29 cellular contexts compared by ENCODE assay signal in the genomic region with DNA sequence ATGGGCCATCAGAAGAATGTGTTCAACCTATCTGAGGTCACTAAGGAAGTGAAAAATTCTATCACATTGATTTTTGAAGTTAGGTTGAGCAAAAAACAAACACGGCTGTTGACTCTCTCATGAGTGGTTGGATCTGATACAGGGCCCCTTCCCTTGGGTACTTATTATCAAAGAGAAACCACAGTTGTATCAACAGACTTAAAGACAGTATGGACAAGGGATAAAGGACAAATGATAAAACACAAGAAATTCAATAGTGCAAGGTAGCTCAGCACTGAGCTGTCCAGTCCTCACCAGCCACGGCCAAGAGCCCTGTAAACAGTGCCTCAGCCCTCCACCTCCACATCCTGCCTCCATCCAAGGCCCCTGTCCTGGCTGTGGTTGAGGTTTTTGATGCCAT.
"Had no signal": no experiment of that assay in that cellular context is flagged by ENCODE, and none has a peak within 500 bp of the region (broad histone marks: within the 10 kb centered on the region; RNA-seq: fewer than 3 reads in every experiment).

No MANE protein-coding gene starts in this region.

- H3K4me3 ChIP-seq: colonic mucosa, esophagus squamous epithelium, heart right ventricle, lung, smooth muscle cell, stomach, thyroid gland, vagina had no signal

- H3K27ac ChIP-seq: colonic mucosa, esophagus squamous epithelium, heart right ventricle, neutrophil, stomach, thyroid gland, vagina had no signal

- H3K27me3 ChIP-seq: colonic mucosa, esophagus squamous epithelium, heart right ventricle, neutrophil, stomach, thyroid gland, vagina had no signal

- H3K36me3 ChIP-seq: colonic mucosa, esophagus squamous epithelium, heart right ventricle, neutrophil, stomach, thyroid gland, vagina had no signal

- FAIRE-seq: endometrium, islet of Langerhans had no signal

- DNase-seq: colonic mucosa; dermis blood vessel endothelial cell; effector memory CD8-positive, alpha-beta T cell; erythroblast; esophagus squamous epithelium; foreskin melanocyte; glutamatergic neuron; heart right ventricle; hippocampal formation; kidney glomerular epithelial cell; left colon; left ventricle myocardium superior; naive B cell; stimulated activated CD4-positive, alpha-beta T cell treated with anti-CD3 and anti-CD28 coated beads, Interleukin-12 subunit alpha, Interleukin-12 subunit beta, amount 100 ng/mL, for 4 hours; stimulated activated CD4-positive, alpha-beta T cell treated with anti-CD3 and anti-CD28 coated beads, Interleukin-1b, Interleukin-23, amount 100 ng/mL, for 48 hours; stimulated activated CD4-positive, alpha-beta T cell treated with anti-CD3 and anti-CD28 coated beads, Interleukin-4, amount 100 ng/mL, for 1 hour; stimulated activated CD8-positive, alpha-beta memory T cell treated with anti-CD3 and anti-CD28 coated beads, Interleukin-4, amount 100 ng/mL, for 48 hours; stimulated activated naive CD4-positive, alpha-beta T cell; stomach; thyroid gland; trophoblast cell had no signal

- H3K4me1 ChIP-seq: colonic mucosa, esophagus squamous epithelium, stomach, thyroid gland, vagina had no signal

- H3K4me2 ChIP-seq: smooth muscle cell had no signal

- H3K9me3 ChIP-seq: colonic mucosa, esophagus squamous epithelium, heart right ventricle, neutrophil, stomach, thyroid gland, vagina had no signal

- ATAC-seq: effector memory CD8-positive, alpha-beta T cell; heart right ventricle; left colon; left ventricle myocardium superior; natural killer cell treated with Interleukin-12 subunit alpha and Interleukin-12 subunit beta and Interleukin-15 and Interleukin-18, amount 100 ng/mL, for 72 hours; sciatic nerve had no signal
